ENCODE assay signal across 8 cellular contexts in genomic region chr16:19696961-19697360, GRCh38. TPM values are rescaled to one million over a fixed set of nuclear protein-coding genes. Genes with fewer than 3 reads are reported as not detected.
DNase-seq lines count a peak whose midpoint lies in the region; ATAC-seq and TF ChIP-seq lines count a peak whose summit lies in the region.

No MANE protein-coding gene starts in this region.

- 70% methylated on average over 4 of the region's 15 CpGs; no CpG with 5 or more reads in 1 of the 2 donors for WGBS in gastroesophageal sphincter (ENCODE audit: low coverage in 1 of 2), 2 donors

- no peaks in the 10 kb centered on the region for H3K9me3 ChIP-seq in gastroesophageal sphincter
- no peaks in the 10 kb centered on the region for H3K9me3 ChIP-seq in stomach smooth muscle (ENCODE audit: control insufficient read depth in 2 of 2, low read length in 2 of 2)

- H3K4me1 ChIP-seq in gastroesophageal sphincter (peaks cover 0 to 59% (median 30%) of the 10 kb centered on the region in 3 donors), stomach smooth muscle (ENCODE audit: control insufficient read depth, insufficient read depth, low read length) (peaks cover 16% of the 10 kb centered on the region)

- ATAC-seq in gastroesophageal sphincter = no peak

- TF ChIP-seq POLR2A in gastroesophageal sphincter (IDR thresholded peaks at IDR 0.05) = no peak

- in situ Hi-C loops in KBM-7 (cut with MboI; ENCODE audit: low pct_unique_long_range_greater_than_20kb, low sequenced_read_pairs) = no loop called here

- CTCF ChIA-PET in RWPE1 (lab: Yijun Ruan, JAX) = no interaction called here

- H3K27me3 ChIP-seq in gastroesophageal sphincter (no peaks in the 10 kb centered on the region), stomach smooth muscle (ENCODE audit: control insufficient read depth in 1 of 2, insufficient read depth in 2 of 2, low read length in 2 of 2) (no peaks in the 10 kb centered on the region)

- TF ChIP-seq CTCF in RWPE1 (conservative IDR thresholded peaks at IDR 0.05; ENCODE audit: low read depth) (no peak), gastroesophageal sphincter (IDR thresholded peaks at IDR 0.05) (no peak)

- no peak overlapping the region for H3K4me3 ChIP-seq in gastroesophageal sphincter
- no peak overlapping the region for H3K4me3 ChIP-seq in stomach smooth muscle (ENCODE audit: low read length in 2 of 2)

- H3K27ac ChIP-seq in RWPE1 = peak overlapping the region; percentile 54; the same call in 1 of the 2 replicates
- H3K27ac ChIP-seq in gastroesophageal sphincter = peak overlapping the region; percentile 11 to 77 (median 72)
- peak overlapping the region; percentile 37 for H3K27ac ChIP-seq in stomach smooth muscle (ENCODE audit: low read length)

- TF ChIP-seq EP300 in gastroesophageal sphincter (IDR thresholded peaks at IDR 0.05) = no peak

- H3K36me3 ChIP-seq in gastroesophageal sphincter (peaks cover 0 to 66% of the 10 kb centered on the region in 2 donors), stomach smooth muscle (ENCODE audit: control insufficient read depth in 2 of 2, insufficient read depth in 2 of 2, low read length in 2 of 2) (peaks cover 7 to 14% of the 10 kb centered on the region in 2 donors)

- POLR2A ChIA-PET in RWPE1 (lab: Yijun Ruan, JAX; ENCODE audit: low non-redundant PET) = no interaction called here

- DNase-seq in NCI-H2171 treated with DMSO at 0.1 percent for 48 hours (lab: John Stamatoyannopoulos, UW) = peak; percentile 49
- no peak for DNase-seq in NCI-H2171 (lab: John Stamatoyannopoulos, UW)
- no peak for DNase-seq in RWPE1 (ENCODE audit: low spot score)
- no peak for DNase-seq in RKO (ENCODE audit: low spot score)
- no peak for DNase-seq in KBM-7
- no peak for DNase-seq in GOT3 (lab: John Stamatoyannopoulos, UW)

- H3K9ac ChIP-seq in stomach smooth muscle (ENCODE audit: low read length in 2 of 2) = no peak overlapping the region

RNA-seq across cellular contexts. Expression of gene KNOP1, which starts 21.1 kb away (rescaled TPM):
- total RNA-seq in gastroesophageal sphincter = 10 to 100 TPM in 3 of 4 donors, 1 to 10 TPM in 1; 6.9 to 14.5 (median 11.9) TPM

RNA-seq across cellular contexts. Expression of gene IQCK, which starts 21.1 kb away (rescaled TPM):
- 10 to 100 TPM in 3 of 4 donors, 1 to 10 TPM in 1; 9.0 to 16.3 (median 14.5) TPM for total RNA-seq in gastroesophageal sphincter
